Comparison of ENCODE assay signal across 8 cellular contexts in genomic region chr6:166955865-166956443, GRCh38. TPM values are rescaled to one million over a fixed set of nuclear protein-coding genes. Genes with fewer than 3 reads are reported as not detected.
DNase-seq lines count a peak whose midpoint lies in the region; ATAC-seq and TF ChIP-seq lines count a peak whose summit lies in the region.

No MANE protein-coding gene starts in this region.

- DNase-seq in activated T-cell treated with anti-CD3 and anti-CD28 coated beads, Interleukin-2, amount 50 U/mL, for 72 hours, result peak in 1 of 2 donors; percentile 58
- DNase-seq in activated T-cell treated with anti-CD3 and anti-CD28 coated beads, Interleukin-2, amount 50 U/mL, for 48 hours, result no peak
- DNase-seq in dorsolateral prefrontal cortex (peak in 1 of 10 donors; percentile 18), H4 (ENCODE audit: low spot score) (no peak), OCI-M2 (lab: John Stamatoyannopoulos, UW; ENCODE audit: unreplicated experiment) (no peak)

- no peak overlapping the region for H3K27ac Mint-ChIP-seq in activated T-cell treated with anti-CD3 and anti-CD28 coated beads, Interleukin-2, amount 50 U/mL, for 72 hours

- H3K27ac ChIP-seq in OCI-LY1 (ENCODE audit: low read depth, low read length, poor library complexity, severe bottlenecking), result peak overlapping the region; percentile 93
- H3K27ac ChIP-seq in dorsolateral prefrontal cortex, result peak overlapping the region in 48 of 59 donors; percentile 10 to 94 (median 84)

- H2AFZ ChIP-seq in OCI-LY1 (ENCODE audit: low read length), result no peak overlapping the region

- H3K4me3 ChIP-seq in OCI-LY1 (ENCODE audit: low read depth, low read length, poor library complexity, severe bottlenecking), result peak overlapping the region; percentile 79
- peak overlapping the region; percentile 63 to 99 (median 87) for H3K4me3 ChIP-seq in dorsolateral prefrontal cortex
- H3K4me3 ChIP-seq in mononuclear cell (ENCODE audit: low read length), result peak overlapping the region; percentile 95

- no peaks in the 10 kb centered on the region for H3K79me2 ChIP-seq in OCI-LY1 (ENCODE audit: insufficient read depth, low read length)

- H3K9me3 ChIP-seq in OCI-LY1 (ENCODE audit: low read length) (no peaks in the 10 kb centered on the region), mononuclear cell (ENCODE audit: low read depth, low read length) (no peaks in the 10 kb centered on the region)

- H3K9me3 Mint-ChIP-seq in activated T-cell treated with anti-CD3 and anti-CD28 coated beads, Interleukin-2, amount 50 U/mL, for 72 hours, result no peaks in the 10 kb centered on the region

- H4K20me1 ChIP-seq in OCI-LY1 (ENCODE audit: insufficient read depth, low read length), result no peaks in the 10 kb centered on the region

- H3K9me2 ChIP-seq in OCI-LY1 (ENCODE audit: low read depth, low read length), result no peaks in the 10 kb centered on the region

- intact Hi-C loops in dorsolateral prefrontal cortex (cut with DNase I), result loop anchor here (2.0 to 10.0 kb wide), 2 partner anchors 43 to 91 kb away; partner anchors contain the start of gene CEP43 (in 1 of the 2)

- peak overlapping the region; percentile 84 to 94 for H3K4me3 Mint-ChIP-seq in activated T-cell treated with anti-CD3 and anti-CD28 coated beads, Interleukin-2, amount 50 U/mL, for 72 hours

- no peak for TF ChIP-seq CTCF in OCI-LY1 (IDR thresholded peaks at IDR 0.05; ENCODE audit: low read length)
- no peak for TF ChIP-seq CTCF in dorsolateral prefrontal cortex (IDR thresholded peaks at IDR 0.05 in 54 of 56, conservative IDR thresholded peaks at IDR 0.05 in 2 of 56; ENCODE audit: low read depth in 1 of 56, partially characterized antibody in 56 of 56)

- H3K9ac ChIP-seq in OCI-LY1 (ENCODE audit: low read length), result peak overlapping the region; percentile 90

- no peaks in the 10 kb centered on the region; the same call in 1 of the 2 replicates for H3K36me3 ChIP-seq in OCI-LY1 (ENCODE audit: insufficient read depth, low read length)

- peak; percentile 24 to 29 for ATAC-seq in activated T-cell treated with anti-CD3 and anti-CD28 coated beads, Interleukin-2, amount 50 U/mL, for 72 hours (replicated peaks in 1 of 2)
- ATAC-seq in HG02870 (IDR thresholded peaks at IDR 0.05; ENCODE audit: unreplicated experiment), result peak; percentile 3

- H3F3A ChIP-seq in OCI-LY1 (ENCODE audit: insufficient read depth, low read length), result peaks cover 23% of the 10 kb centered on the region

- H3K36me3 Mint-ChIP-seq in activated T-cell treated with anti-CD3 and anti-CD28 coated beads, Interleukin-2, amount 50 U/mL, for 72 hours (ENCODE audit: insufficient read depth in 2 of 2), result peaks cover 0 to 2% of the 10 kb centered on the region in 2 donors

- peaks cover 83% of the 10 kb centered on the region for H3K4me1 ChIP-seq in OCI-LY1 (ENCODE audit: insufficient read depth, low read length, severe bottlenecking)
- peaks cover 83% of the 10 kb centered on the region for H3K4me1 ChIP-seq in mononuclear cell (ENCODE audit: insufficient read depth, low read length)

- H3K4me2 ChIP-seq in OCI-LY1 (ENCODE audit: low read length), result peak overlapping the region; percentile 84

- H3K27me3 Mint-ChIP-seq in activated T-cell treated with anti-CD3 and anti-CD28 coated beads, Interleukin-2, amount 50 U/mL, for 72 hours (ENCODE audit: low read depth), result no peaks in the 10 kb centered on the region

- H3K27me3 ChIP-seq in OCI-LY1 (ENCODE audit: insufficient read depth, low read length), result no peaks in the 10 kb centered on the region
- no peaks in the 10 kb centered on the region for H3K27me3 ChIP-seq in dorsolateral prefrontal cortex
- no peaks in the 10 kb centered on the region for H3K27me3 ChIP-seq in mononuclear cell (ENCODE audit: insufficient read depth, low read length)

- peaks cover 80% of the 10 kb centered on the region for H3K4me1 Mint-ChIP-seq in activated T-cell treated with anti-CD3 and anti-CD28 coated beads, Interleukin-2, amount 50 U/mL, for 72 hours (ENCODE audit: low read depth)

RNA-seq across cellular contexts. Expression of gene RNASET2, which starts 0.4 kb away (rescaled TPM):
- 10 to 100 TPM; 44.3 to 46.3 TPM for total RNA-seq in activated T-cell treated with anti-CD3 and anti-CD28 coated beads, Interleukin-2, amount 50 U/mL, for 72 hours
- 100 to 1,000 TPM in 8 of 120 experiments, 10 to 100 TPM in 112; 26.9 to 141 (median 66.3) TPM for total RNA-seq in dorsolateral prefrontal cortex
- total RNA-seq in mononuclear cell, result 178 TPM
- 9.8 and 19.8 TPM in 2 replicates for total RNA-seq in H4 (2014; rRNA removed; shearing (Covaris generic))

RNA-seq across cellular contexts. Expression of gene CEP43, which starts 43.2 kb away (rescaled TPM):
- 10 to 100 TPM; 17.9 to 20.7 TPM for total RNA-seq in activated T-cell treated with anti-CD3 and anti-CD28 coated beads, Interleukin-2, amount 50 U/mL, for 72 hours
- total RNA-seq in dorsolateral prefrontal cortex, result 10 to 100 TPM; 17.9 to 39.4 (median 27.8) TPM
- 12.6 TPM for total RNA-seq in mononuclear cell
- 16.7 and 17.4 TPM in 2 replicates for total RNA-seq in H4 (2014; rRNA removed; shearing (Covaris generic))
